ENCODE assay signal across 8 cellular contexts in genomic region chr1:7070389-7071029, GRCh38.
A peak's percentile ranks its signal among the peaks of the same experiment; 100 is the strongest.
DNase-seq lines count a peak whose midpoint lies in the region; ATAC-seq and TF ChIP-seq lines count a peak whose summit lies in the region.

No MANE protein-coding gene starts in this region.

- no peaks in the 10 kb centered on the region for H3K36me3 Mint-ChIP-seq in chondrocyte (ENCODE audit: low read depth)

- no peaks in the 10 kb centered on the region for H3K9me3 Mint-ChIP-seq in chondrocyte (ENCODE audit: low read depth)

- ATAC-seq in left colon (peak; percentile 84), GM19324 (IDR thresholded peaks at IDR 0.05; ENCODE audit: low FRiP score, unreplicated experiment) (no peak)

- peaks cover 28% of the 10 kb centered on the region for H3K27me3 Mint-ChIP-seq in chondrocyte (ENCODE audit: low read depth)

- H3K27ac Mint-ChIP-seq in chondrocyte (ENCODE audit: unreplicated experiment) = no peak overlapping the region

- peak overlapping the region; percentile 67 for H3K4me3 Mint-ChIP-seq in chondrocyte (ENCODE audit: unreplicated experiment)

- TF ChIP-seq CTCF in chondrocyte (IDR thresholded peaks at IDR 0.05) = peak; percentile 92

- H3K4me1 Mint-ChIP-seq in chondrocyte (ENCODE audit: low read depth) = peaks cover 3% of the 10 kb centered on the region

- intact Hi-C loops in left colon (cut with DNase I, micrococcal nuclease) = loop anchor here (5.0 to 10.0 kb wide), 3 partner anchors 276 to 348 kb away; no protein-coding TSS in a partner anchor

- DNase-seq in activated gamma-delta T cell treated with Interleukin-2 at 50 U/mL for 16 hours (peak; percentile 49), activated gamma-delta T cell (lab: John Stamatoyannopoulos, UW) (no peak), NCI-H2081 treated with DMSO at 0.1 percent for 48 hours (lab: John Stamatoyannopoulos, UW) (peak; percentile 9), chondrocyte (ENCODE audit: low spot score) (no peak), left colon (peak; percentile 50 to 62)
- DNase-seq in activated CD4-positive, CD25-positive, alpha-beta regulatory T cell treated with anti-CD3 and anti-CD28 coated beads, Interleukin-2, amount 50 U/mL, for 72 hours = peak; percentile 53
- peak; percentile 49 for DNase-seq in stimulated activated CD4-positive, alpha-beta T cell treated with anti-CD3 and anti-CD28 coated beads, Interleukin-2, amount 100 ng/mL, for 4 hours (ENCODE audit: low read depth)

Comparison
In these comparisons a context has a peak if more than half of its experiments do, and no peak if none do; other contexts are left out.
1. DNase-seq: peak in activated gamma-delta T cell treated with Interleukin-2 at 50 U/mL for 16 hours (single experiment), NCI-H2081 treated with DMSO at 0.1 percent for 48 hours (single experiment), activated CD4-positive, CD25-positive, alpha-beta regulatory T cell treated with anti-CD3 and anti-CD28 coated beads, Interleukin-2, amount 50 U/mL, for 72 hours (single experiment), left colon (2 of 2) and stimulated activated CD4-positive, alpha-beta T cell treated with anti-CD3 and anti-CD28 coated beads, Interleukin-2, amount 100 ng/mL, for 4 hours (single experiment); none in activated gamma-delta T cell (single experiment) and chondrocyte (single experiment).